In the genomic region with DNA sequence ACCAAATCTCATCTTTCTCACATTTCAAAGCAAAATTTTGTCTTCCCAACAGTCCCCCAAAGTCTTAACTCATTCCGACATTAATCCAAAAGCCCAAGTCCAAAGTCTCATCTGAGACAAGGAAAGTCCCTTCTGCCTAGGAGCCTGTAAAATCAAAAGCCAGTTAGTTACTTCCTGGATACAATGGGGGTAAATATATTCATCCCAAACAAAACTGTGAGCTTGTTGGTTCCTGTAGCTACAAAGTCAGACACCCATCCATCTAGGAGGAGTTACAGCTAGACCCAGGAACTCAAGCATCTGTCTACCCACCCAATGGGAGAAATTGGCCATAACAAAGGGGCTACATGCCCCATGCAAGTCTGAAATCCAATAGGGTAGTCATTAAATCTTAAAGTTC, we compare ENCODE assay signal across 26 cellular contexts.
"Had no signal": no experiment of that assay in that cellular context is flagged by ENCODE, and none has a peak within 500 bp of the region (broad histone marks: within the 10 kb centered on the region; RNA-seq: fewer than 3 reads in every experiment).

No MANE protein-coding gene starts in this region.

- H3K27ac ChIP-seq: colonic mucosa, epithelial cell of prostate, esophagus squamous epithelium, gastrocnemius medialis, left lung, lower lobe of right lung had no signal

- H3K36me3 ChIP-seq: colonic mucosa, gastrocnemius medialis, heart right ventricle, left lung, lower lobe of right lung had no signal

- H3K27ac Mint-ChIP-seq: dendritic cell treated with granulocyte-macrophage colony-stimulating factor and Interleukin-4, amounts not matched to agents 40 ng/mL and 50 ng/mL, for 4 days; effector memory CD8-positive, alpha-beta T cell; endodermal cell; mesothelial cell of epicardium; naive thymus-derived CD4-positive, alpha-beta T cell had no signal

- H3K9me3 Mint-ChIP-seq: effector memory CD8-positive, alpha-beta T cell had no signal

- H3K36me3 Mint-ChIP-seq: mesothelial cell of epicardium had no signal

- H3K4me1 Mint-ChIP-seq: endodermal cell; mesothelial cell of epicardium; naive thymus-derived CD4-positive, alpha-beta T cell had no signal

- H3K27me3 ChIP-seq: colonic mucosa, esophagus squamous epithelium, gastrocnemius medialis, heart right ventricle, left lung had no signal

- ATAC-seq: effector memory CD8-positive, alpha-beta T cell; esophagus mucosa; gastrocnemius medialis; heart right ventricle; left lung; left ventricle myocardium superior; lower lobe of right lung; naive thymus-derived CD4-positive, alpha-beta T cell had no signal

- DNase-seq: colonic mucosa; cortex of kidney; effector CD8-positive, alpha-beta T cell; effector memory CD8-positive, alpha-beta T cell; endodermal cell; erythroblast; esophagus squamous epithelium; foreskin fibroblast; foreskin melanocyte; gastrocnemius medialis; glutamatergic neuron; head of caudate nucleus; heart right ventricle; hippocampal formation; left lung; left ventricle myocardium superior; lower lobe of right lung; mesenchymal stem cell; naive thymus-derived CD4-positive, alpha-beta T cell had no signal

- FAIRE-seq: endometrium, islet of Langerhans, keratinocyte had no signal

- H3K27me3 Mint-ChIP-seq: dendritic cell treated with granulocyte-macrophage colony-stimulating factor and Interleukin-4, amounts not matched to agents 40 ng/mL and 50 ng/mL, for 4 days; effector memory CD8-positive, alpha-beta T cell; naive thymus-derived CD4-positive, alpha-beta T cell had no signal

- H3K4me3 ChIP-seq: colonic mucosa, esophagus squamous epithelium, gastrocnemius medialis, heart right ventricle, left lung, lower lobe of right lung had no signal

- H3K4me3 Mint-ChIP-seq: dendritic cell treated with granulocyte-macrophage colony-stimulating factor and Interleukin-4, amounts not matched to agents 40 ng/mL and 50 ng/mL, for 4 days; effector memory CD8-positive, alpha-beta T cell; endodermal cell; mesothelial cell of epicardium; naive thymus-derived CD4-positive, alpha-beta T cell had no signal

- H3K4me1 ChIP-seq: colonic mucosa had no signal

- H3K9me3 ChIP-seq: colonic mucosa, esophagus squamous epithelium, gastrocnemius medialis, lower lobe of right lung had no signal
